ENCODE assay signal across 8 cellular contexts in genomic region chr3:30631237-30631961, GRCh38. TPM values are rescaled to one million over a fixed set of nuclear protein-coding genes. Genes with fewer than 3 reads are reported as not detected.
A peak's percentile ranks its signal among the peaks of the same experiment; 100 is the strongest.
DNase-seq lines count a peak whose midpoint lies in the region; ATAC-seq and TF ChIP-seq lines count a peak whose summit lies in the region.

No MANE protein-coding gene starts in this region.

- peak overlapping the region in 1 of 10 experiments; percentile 37; a peak in 2 of 20 replicates for H3K4me3 ChIP-seq in BLaER1 treated with 17β-estradiol and CSF1 and Interleukin-3, amounts not matched to agents 10 nM and 100 nM
- H3K4me3 ChIP-seq in Jurkat, Clone E6-1 (ENCODE audit: low read length), result no peak overlapping the region; the same call in 1 of the 2 replicates
- no peak overlapping the region for H3K4me3 ChIP-seq in left lung
- no peak overlapping the region for H3K4me3 ChIP-seq in aorta (ENCODE audit: low read length in 2 of 2)

- no peaks in the 10 kb centered on the region for H3K27me3 ChIP-seq in BLaER1 treated with 17β-estradiol and CSF1 and Interleukin-3, amounts not matched to agents 10 nM and 100 nM
- H3K27me3 ChIP-seq in left lung, result no peaks in the 10 kb centered on the region
- H3K27me3 ChIP-seq in aorta (ENCODE audit: control insufficient read depth in 1 of 2, insufficient read depth in 2 of 2, low read length in 1 of 2), result no peaks in the 10 kb centered on the region

- peaks cover 48% of the 10 kb centered on the region for H3K36me3 Mint-ChIP-seq in activated T-helper 1 cell treated with anti-CD3 and anti-CD28 coated beads, Interleukin-12 subunit alpha, Interleukin-12 subunit beta, Interleukin-2, Interleukin-4 antibody, amounts not matched to agents 30 ng/mL and 10 ng/mL and 1 ng/mL, durations not matched to agents 14 hours and 24 hours and 36 hours (ENCODE audit: low read depth)

- peaks cover 5 to 90% (median 61%) of the 10 kb centered on the region in 11 experiments; a peak in 21 of 22 replicates for H3K36me3 ChIP-seq in BLaER1 treated with 17β-estradiol and CSF1 and Interleukin-3, amounts not matched to agents 10 nM and 100 nM
- H3K36me3 ChIP-seq in left lung (peaks cover 0 to 6% of the 10 kb centered on the region in 2 donors), aorta (ENCODE audit: control insufficient read depth in 1 of 2, insufficient read depth in 2 of 2, low read length in 1 of 2) (no peaks in the 10 kb centered on the region)

- peak; percentile 63 for DNase-seq in Jurkat, Clone E6-1 (ENCODE audit: low read depth, low spot score)
- DNase-seq in activated T-helper 1 cell treated with anti-CD3 and anti-CD28 coated beads, Interleukin-12 subunit alpha, Interleukin-12 subunit beta, Interleukin-2, Interleukin-4 antibody, amounts not matched to agents 30 ng/mL and 10 ng/mL and 1 ng/mL, durations not matched to agents 14 hours and 24 hours and 36 hours (ENCODE audit: low spot score), result peak; percentile 55
- DNase-seq in left lung, result no peak
- no peak for DNase-seq in NCI-H748 treated with DMSO at 0.1 percent for 48 hours (lab: John Stamatoyannopoulos, UW)
- DNase-seq in aorta, result no peak
- no peak for DNase-seq in head of caudate nucleus

- intact Hi-C loops in activated T-helper 1 cell treated with anti-CD3 and anti-CD28 coated beads, Interleukin-12 subunit alpha, Interleukin-12 subunit beta, Interleukin-2, Interleukin-4 antibody, amounts not matched to agents 30 ng/mL and 10 ng/mL and 1 ng/mL, durations not matched to agents 14 hours and 24 hours and 36 hours (cut with micrococcal nuclease), result loop anchor here (1.0 kb wide), 5 partner anchors 9 to 25 kb away; partner anchors contain the start of gene TGFBR2
- intact Hi-C loops in left lung (cut with DNase I) (no loop called here), aorta (cut with DNase I) (no loop called here), head of caudate nucleus (cut with DNase I) (no loop called here)

- H3K9me3 ChIP-seq in BLaER1 treated with 17β-estradiol and CSF1 and Interleukin-3, amounts not matched to agents 10 nM and 100 nM (replicated peaks in 1 of 11), result no peaks in the 10 kb centered on the region; a peak in 1 of 22 replicates
- H3K9me3 ChIP-seq in left lung, result no peaks in the 10 kb centered on the region
- peaks cover 2% of the 10 kb centered on the region for H3K9me3 ChIP-seq in aorta (ENCODE audit: control insufficient read depth, low read length)

- H3K4me1 ChIP-seq in BLaER1 treated with 17β-estradiol and CSF1 and Interleukin-3, amounts not matched to agents 10 nM and 100 nM, result peaks cover 95 to 100% (median 100%) of the 10 kb centered on the region in 10 experiments
- H3K4me1 ChIP-seq in left lung (peaks cover 40 to 95% of the 10 kb centered on the region in 2 donors), aorta (ENCODE audit: control insufficient read depth in 1 of 2, insufficient read depth in 2 of 2, low read length in 2 of 2) (peaks cover 5 to 14% of the 10 kb centered on the region in 2 donors)

- peak overlapping the region; percentile 98 for H3K27ac Mint-ChIP-seq in activated T-helper 1 cell treated with anti-CD3 and anti-CD28 coated beads, Interleukin-12 subunit alpha, Interleukin-12 subunit beta, Interleukin-2, Interleukin-4 antibody, amounts not matched to agents 30 ng/mL and 10 ng/mL and 1 ng/mL, durations not matched to agents 14 hours and 24 hours and 36 hours

- ATAC-seq in left lung (no peak), aorta (ENCODE audit: low FRiP score) (no peak), GM18870 (IDR thresholded peaks at IDR 0.05; ENCODE audit: unreplicated experiment) (no peak)

- peak overlapping the region in 6 of 11 experiments; percentile 6 to 53 (median 40); a peak in 9 of 22 replicates for H3K9ac ChIP-seq in BLaER1 treated with 17β-estradiol and CSF1 and Interleukin-3, amounts not matched to agents 10 nM and 100 nM

- H3K4me1 Mint-ChIP-seq in activated T-helper 1 cell treated with anti-CD3 and anti-CD28 coated beads, Interleukin-12 subunit alpha, Interleukin-12 subunit beta, Interleukin-2, Interleukin-4 antibody, amounts not matched to agents 30 ng/mL and 10 ng/mL and 1 ng/mL, durations not matched to agents 14 hours and 24 hours and 36 hours (ENCODE audit: low read depth), result peaks cover 90% of the 10 kb centered on the region

- H3K9me3 Mint-ChIP-seq in activated T-helper 1 cell treated with anti-CD3 and anti-CD28 coated beads, Interleukin-12 subunit alpha, Interleukin-12 subunit beta, Interleukin-2, Interleukin-4 antibody, amounts not matched to agents 30 ng/mL and 10 ng/mL and 1 ng/mL, durations not matched to agents 14 hours and 24 hours and 36 hours, result no peaks in the 10 kb centered on the region

- H3K27me3 Mint-ChIP-seq in activated T-helper 1 cell treated with anti-CD3 and anti-CD28 coated beads, Interleukin-12 subunit alpha, Interleukin-12 subunit beta, Interleukin-2, Interleukin-4 antibody, amounts not matched to agents 30 ng/mL and 10 ng/mL and 1 ng/mL, durations not matched to agents 14 hours and 24 hours and 36 hours (ENCODE audit: insufficient read depth), result no peaks in the 10 kb centered on the region

- H3K4me2 ChIP-seq in BLaER1 treated with 17β-estradiol and CSF1 and Interleukin-3, amounts not matched to agents 10 nM and 100 nM, result peak overlapping the region; percentile 57 to 92 (median 84)

- WGBS in aorta, 2 donors, result 80 to 86% methylated on average over 8 of the region's 8 CpGs

- peak overlapping the region; percentile 24 to 76 (median 60); a peak in 19 of 22 replicates for H3K27ac ChIP-seq in BLaER1 treated with 17β-estradiol and CSF1 and Interleukin-3, amounts not matched to agents 10 nM and 100 nM
- H3K27ac ChIP-seq in left lung, result peak overlapping the region; percentile 53 to 90
- no peak overlapping the region for H3K27ac ChIP-seq in aorta (ENCODE audit: low read depth in 1 of 2, low read length in 2 of 2)

- no peak for TF ChIP-seq CTCF in left lung (IDR thresholded peaks at IDR 0.05)

- H3K4me3 Mint-ChIP-seq in activated T-helper 1 cell treated with anti-CD3 and anti-CD28 coated beads, Interleukin-12 subunit alpha, Interleukin-12 subunit beta, Interleukin-2, Interleukin-4 antibody, amounts not matched to agents 30 ng/mL and 10 ng/mL and 1 ng/mL, durations not matched to agents 14 hours and 24 hours and 36 hours, result peak overlapping the region; percentile 84

- peaks cover 0 to 78% (median 41%) of the 10 kb centered on the region in 11 experiments; a peak in 16 of 22 replicates for H4K20me1 ChIP-seq in BLaER1 treated with 17β-estradiol and CSF1 and Interleukin-3, amounts not matched to agents 10 nM and 100 nM

RNA-seq across cellular contexts. Expression of gene TGFBR2, which starts 25.0 kb away (rescaled TPM):
- polyA plus RNA-seq in Jurkat, Clone E6-1 (2012; ENCODE audit: insufficient read depth, insufficient read length), result 10.0 TPM
- 58.2 and 59.6 TPM in 2 replicates for total RNA-seq in activated T-helper 1 cell treated with anti-CD3 and anti-CD28 coated beads, Interleukin-12 subunit alpha, Interleukin-12 subunit beta, Interleukin-2, Interleukin-4 antibody, amounts not matched to agents 30 ng/mL and 10 ng/mL and 1 ng/mL, durations not matched to agents 14 hours and 24 hours and 36 hours
- total RNA-seq in left lung (100 to 1,000 TPM; 240 to 269 TPM), aorta (100 to 1,000 TPM; 279 to 303 TPM)
- 100 to 1,000 TPM in 1 of 2 donors, 10 to 100 TPM in 1; 57.3 to 153 TPM for polyA plus RNA-seq in aorta

Comparison
In these comparisons a context has a peak if more than half of its experiments do, and no peak if none do; other contexts are left out.
1. H3K27ac ChIP-seq: peak in BLaER1 treated with 17β-estradiol and CSF1 and Interleukin-3, amounts not matched to agents 10 nM and 100 nM (11 of 11) and left lung (2 of 2); none in aorta (0 of 2).
2. DNase-seq: peak in Jurkat, Clone E6-1 (single experiment) and activated T-helper 1 cell treated with anti-CD3 and anti-CD28 coated beads, Interleukin-12 subunit alpha, Interleukin-12 subunit beta, Interleukin-2, Interleukin-4 antibody, amounts not matched to agents 30 ng/mL and 10 ng/mL and 1 ng/mL, durations not matched to agents 14 hours and 24 hours and 36 hours (single experiment); none in left lung (0 of 2), NCI-H748 treated with DMSO at 0.1 percent for 48 hours (single experiment), aorta (0 of 2) and head of caudate nucleus (0 of 42).